ENCODE assay signal across 14 cellular contexts in genomic region chr10:87842220-87842641, GRCh38. TPM values are rescaled to one million over a fixed set of nuclear protein-coding genes. Genes with fewer than 3 reads are reported as not detected.
A peak's percentile ranks its signal among the peaks of the same experiment; 100 is the strongest.
DNase-seq lines count a peak whose midpoint lies in the region; ATAC-seq and TF ChIP-seq lines count a peak whose summit lies in the region.
"Had no signal": no experiment of that assay in that cellular context is flagged by ENCODE, and none has a peak within 500 bp of the region (broad histone marks: within the 10 kb centered on the region; RNA-seq: fewer than 3 reads in every experiment).

No MANE protein-coding gene starts in this region.

- H3F3A ChIP-seq in SK-N-SH (replicated peaks; ENCODE audit: insufficient read depth): peaks cover 5% of the 10 kb centered on the region

- H3K9ac ChIP-seq in SK-N-SH: no peak overlapping the region

- no peaks in the 10 kb centered on the region for H3K79me2 ChIP-seq in SK-N-SH (ENCODE audit: insufficient read depth)

- peak; percentile 59 for ATAC-seq in SK-N-SH treated with all-trans-retinoic acid at 6 μM for 48 hours
- ATAC-seq: natural killer cell had no signal

- no peak overlapping the region for H3K4me2 ChIP-seq in SK-N-SH

- peak overlapping the region in 1 of 2 experiments; percentile 72; a peak in 1 of 4 replicates for H3K27ac ChIP-seq in SK-N-SH (ENCODE audit: low read depth in 2 of 2, low read length in 1 of 2)
- H3K27ac ChIP-seq: thoracic aorta had no signal

- WGBS in SK-N-SH (ENCODE audit: low lambda C conversion rate): 75% methylated on average over 1 of the region's 1 CpG

- no peak overlapping the region for H2AFZ ChIP-seq in SK-N-SH (ENCODE audit: low read depth)

- CTCF ChIA-PET in SK-N-SH (lab: Yijun Ruan, JAX): no interaction called here

- no peaks in the 10 kb centered on the region for H3K27me3 ChIP-seq in SK-N-SH (ENCODE audit: insufficient read depth)

- no peak for TF ChIP-seq CTCF in SK-N-SH (IDR thresholded peaks at IDR 0.05)
- no peak for TF ChIP-seq CTCF in epithelial cell of esophagus (IDR thresholded peaks at IDR 0.05; ENCODE audit: insufficient read depth, low read depth, low read length, missing control alignments)

- POLR2A ChIA-PET in SK-N-SH (lab: Yijun Ruan, JAX): no interaction called here

- peaks cover 0 to 13% of the 10 kb centered on the region in 2 experiments; a peak in 3 of 4 replicates for H3K4me1 ChIP-seq in SK-N-SH (ENCODE audit: control insufficient read depth in 1 of 2, insufficient read depth in 2 of 2, low read depth in 1 of 2, low read length in 1 of 2)

- H3K36me3 ChIP-seq in SK-N-SH (replicated peaks in 1 of 2; ENCODE audit: control insufficient read depth in 1 of 2, insufficient read depth in 2 of 2, low read length in 1 of 2): no peaks in the 10 kb centered on the region
- H3K36me3 ChIP-seq: thoracic aorta had no signal

- H3K9me3 ChIP-seq in SK-N-SH: no peaks in the 10 kb centered on the region
- H3K9me3 ChIP-seq: thoracic aorta had no signal

- no peak for TF ChIP-seq RAD21 in SK-N-SH (IDR thresholded peaks at IDR 0.05; ENCODE audit: low read length)

- no peaks in the 10 kb centered on the region for H3K9me2 ChIP-seq in SK-N-SH

- H4K20me1 ChIP-seq in SK-N-SH (ENCODE audit: insufficient read depth): no peaks in the 10 kb centered on the region

- no peak overlapping the region for H3K4me3 ChIP-seq in SK-N-SH (ENCODE audit: low read depth in 2 of 2, low read length in 1 of 2)
- no peak overlapping the region for H3K4me3 ChIP-seq in epithelial cell of esophagus (ENCODE audit: low read length)
- H3K4me3 ChIP-seq: thoracic aorta had no signal

- TF ChIP-seq EP300 in SK-N-SH (IDR thresholded peaks at IDR 0.05; ENCODE audit: borderline replicate concordance in 1 of 2, low read depth in 1 of 2, low read length in 1 of 2): no peak

- DNase-seq in SK-N-SH (no peak), M059J (ENCODE audit: low read depth) (peak; percentile 89), epithelial cell of esophagus (ENCODE audit: low read depth) (peak; percentile 97), renal cortical epithelial cell (ENCODE audit: low read depth) (peak; percentile 98), GM19240 (ENCODE audit: insufficient read length, low spot score) (no peak), activated gamma-delta T cell treated with Interleukin-2 at 50 U/mL for 16 hours (no peak), NCI-H446 (lab: John Stamatoyannopoulos, UW) (no peak)
- DNase-seq: activated effector memory CD4-positive, alpha-beta T cell treated with Interleukin-2 at 50 U/mL for 16 hours; central memory CD4-positive, alpha-beta T cell; natural killer cell; NCI-H345; SHP77 had no signal

TF ChIP-seq in SK-N-SH treated with all-trans-retinoic acid at 6 μM for 48 hours, 23 proteins besides CTCF, POLR2A, EP300 and RAD21 (continues in another document):
- TF ChIP-seq ESRRG (CRISPR knock-in tag; IDR thresholded peaks at IDR 0.05): no peak
- TF ChIP-seq OSR1 (CRISPR knock-in tag; IDR thresholded peaks at IDR 0.05): no peak
- TF ChIP-seq RARB (CRISPR knock-in tag; IDR thresholded peaks at IDR 0.05): no peak
- no peak for TF ChIP-seq PPARA (CRISPR knock-in tag; IDR thresholded peaks at IDR 0.05; ENCODE audit: borderline replicate concordance)
- no peak for TF ChIP-seq TOX (CRISPR knock-in tag; IDR thresholded peaks at IDR 0.05; ENCODE audit: borderline replicate concordance)
- no peak for TF ChIP-seq GLIS3 (CRISPR knock-in tag; IDR thresholded peaks at IDR 0.05)
- TF ChIP-seq TSHZ2 (CRISPR knock-in tag; IDR thresholded peaks at IDR 0.05): no peak
- no peak for TF ChIP-seq ZC3H10 (CRISPR knock-in tag; IDR thresholded peaks at IDR 0.05)

TF ChIP-seq in SK-N-SH, 30 proteins besides CTCF, POLR2A, EP300 and RAD21:
- TF ChIP-seq FOSL2 (IDR thresholded peaks at IDR 0.05; ENCODE audit: borderline replicate concordance, low read depth) (no peak), IRF3 (IDR thresholded peaks at IDR 0.05; ENCODE audit: low read depth, low read length) (no peak), MXI1 (IDR thresholded peaks at IDR 0.05; ENCODE audit: low read depth, low read length) (no peak), MEF2A (IDR thresholded peaks at IDR 0.05; ENCODE audit: borderline replicate concordance, low read depth) (no peak), USF1 (IDR thresholded peaks at IDR 0.05; ENCODE audit: borderline replicate concordance, low read depth) (no peak), ZBTB33 (IDR thresholded peaks at IDR 0.05; ENCODE audit: borderline replicate concordance, low read depth) (no peak), TAF1 (IDR thresholded peaks at IDR 0.05; ENCODE audit: borderline replicate concordance, low read depth, low read length) (no peak), TEAD4 (IDR thresholded peaks at IDR 0.05; ENCODE audit: borderline replicate concordance, insufficient read depth) (no peak), USF2 (IDR thresholded peaks at IDR 0.05; ENCODE audit: borderline replicate concordance, low read depth, low read length) (no peak), RCOR1 (IDR thresholded peaks at IDR 0.05; ENCODE audit: low read length) (no peak), SMC3 (IDR thresholded peaks at IDR 0.05; ENCODE audit: low read depth, low read length) (no peak), JUND (IDR thresholded peaks at IDR 0.05) (no peak), PBX3 (IDR thresholded peaks at IDR 0.05) (no peak), NFIC (IDR thresholded peaks at IDR 0.05; ENCODE audit: borderline replicate concordance) (no peak), GATA2 (CRISPR knock-in tag; IDR thresholded peaks at IDR 0.05) (no peak), FOXJ3 (CRISPR knock-in tag; IDR thresholded peaks at IDR 0.05) (no peak), FOXM1 (IDR thresholded peaks at IDR 0.05; ENCODE audit: low read depth) (no peak)

RNA-seq across cellular contexts. Expression of gene KLLN, which starts 21.1 kb away (rescaled TPM):
- polyA plus RNA-seq in SK-N-SH (2012; rRNA removed): 0.83 and 1.2 TPM in 2 replicates
- 0.86 and 1.0 TPM in 2 replicates for polyA plus RNA-seq in SK-N-SH (2012; cell fraction: cytosol; rRNA removed)
- polyA plus RNA-seq in SK-N-SH (2012; cell fraction: nucleus; rRNA removed): 0.51 and 0.54 TPM in 2 replicates
- total RNA-seq in M059J (2014; rRNA removed; shearing (Covaris generic)): 0.02 and 0.69 TPM in 2 replicates
- 1.1 TPM in 1 of 2 replicates, not detected in the other for total RNA-seq in renal cortical epithelial cell

RNA-seq across cellular contexts. Expression of gene PTEN, which starts 21.2 kb away (rescaled TPM):
- 12.8 and 13.1 TPM in 2 replicates for polyA plus RNA-seq in SK-N-SH (2012; rRNA removed)
- 15.4 and 25.8 TPM in 2 replicates for polyA plus RNA-seq in SK-N-SH (2012; cell fraction: cytosol; rRNA removed)
- 8.4 and 14.2 TPM in 2 replicates for polyA plus RNA-seq in SK-N-SH (2012; cell fraction: nucleus; rRNA removed)
- total RNA-seq in M059J (2014; rRNA removed; shearing (Covaris generic)): 7.1 and 15.4 TPM in 2 replicates
- total RNA-seq in renal cortical epithelial cell: 55.7 and 116 TPM in 2 replicates

RNA-seq across cellular contexts. Expression of gene ATAD1, which starts 24.2 kb away (rescaled TPM):
- polyA plus RNA-seq in SK-N-SH (2012; rRNA removed): 13.5 and 21.0 TPM in 2 replicates
- 26.3 and 34.2 TPM in 2 replicates for polyA plus RNA-seq in SK-N-SH (2012; cell fraction: cytosol; rRNA removed)
- 4.0 and 16.5 TPM in 2 replicates for polyA plus RNA-seq in SK-N-SH (2012; cell fraction: nucleus; rRNA removed)
- total RNA-seq in M059J (2014; rRNA removed; shearing (Covaris generic)): 21.4 and 40.7 TPM in 2 replicates
- total RNA-seq in renal cortical epithelial cell: 90.3 and 99.5 TPM in 2 replicates

Comparison
In these comparisons a context has a peak if more than half of its experiments do, and no peak if none do; other contexts are left out.
1. DNase-seq: peak in M059J (single experiment), epithelial cell of esophagus (single experiment) and renal cortical epithelial cell (single experiment); none in SK-N-SH (single experiment), GM19240 (single experiment), activated gamma-delta T cell treated with Interleukin-2 at 50 U/mL for 16 hours (single experiment) and NCI-H446 (0 of 2).